1 cellular context compared by ENCODE assay signal in the genomic region with DNA sequence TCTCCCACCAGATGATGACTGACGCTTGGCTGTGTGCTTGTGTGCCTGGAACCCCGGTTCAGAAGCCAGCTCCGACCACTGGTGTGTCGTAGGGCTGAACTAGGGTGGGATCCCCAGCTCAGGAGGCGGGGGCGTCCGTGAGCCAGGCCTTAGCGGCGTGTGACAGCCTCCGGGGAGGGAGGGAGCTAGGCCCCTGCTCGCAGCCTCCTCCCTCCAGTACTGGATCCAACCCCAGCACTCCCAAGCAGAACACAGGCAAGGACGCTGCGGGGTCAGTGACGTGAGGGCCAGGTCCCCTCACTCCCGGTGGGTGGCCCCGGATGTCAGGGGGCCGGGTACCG.
TF ChIP-seq lines count a peak whose summit lies in the region.

No MANE protein-coding gene starts in this region.

TF ChIP-seq in HepG2, 621 proteins besides CTCF, POLR2A, EP300 and RAD21 (continued from another document and continues in another):
- TF ChIP-seq, protein P1, sequence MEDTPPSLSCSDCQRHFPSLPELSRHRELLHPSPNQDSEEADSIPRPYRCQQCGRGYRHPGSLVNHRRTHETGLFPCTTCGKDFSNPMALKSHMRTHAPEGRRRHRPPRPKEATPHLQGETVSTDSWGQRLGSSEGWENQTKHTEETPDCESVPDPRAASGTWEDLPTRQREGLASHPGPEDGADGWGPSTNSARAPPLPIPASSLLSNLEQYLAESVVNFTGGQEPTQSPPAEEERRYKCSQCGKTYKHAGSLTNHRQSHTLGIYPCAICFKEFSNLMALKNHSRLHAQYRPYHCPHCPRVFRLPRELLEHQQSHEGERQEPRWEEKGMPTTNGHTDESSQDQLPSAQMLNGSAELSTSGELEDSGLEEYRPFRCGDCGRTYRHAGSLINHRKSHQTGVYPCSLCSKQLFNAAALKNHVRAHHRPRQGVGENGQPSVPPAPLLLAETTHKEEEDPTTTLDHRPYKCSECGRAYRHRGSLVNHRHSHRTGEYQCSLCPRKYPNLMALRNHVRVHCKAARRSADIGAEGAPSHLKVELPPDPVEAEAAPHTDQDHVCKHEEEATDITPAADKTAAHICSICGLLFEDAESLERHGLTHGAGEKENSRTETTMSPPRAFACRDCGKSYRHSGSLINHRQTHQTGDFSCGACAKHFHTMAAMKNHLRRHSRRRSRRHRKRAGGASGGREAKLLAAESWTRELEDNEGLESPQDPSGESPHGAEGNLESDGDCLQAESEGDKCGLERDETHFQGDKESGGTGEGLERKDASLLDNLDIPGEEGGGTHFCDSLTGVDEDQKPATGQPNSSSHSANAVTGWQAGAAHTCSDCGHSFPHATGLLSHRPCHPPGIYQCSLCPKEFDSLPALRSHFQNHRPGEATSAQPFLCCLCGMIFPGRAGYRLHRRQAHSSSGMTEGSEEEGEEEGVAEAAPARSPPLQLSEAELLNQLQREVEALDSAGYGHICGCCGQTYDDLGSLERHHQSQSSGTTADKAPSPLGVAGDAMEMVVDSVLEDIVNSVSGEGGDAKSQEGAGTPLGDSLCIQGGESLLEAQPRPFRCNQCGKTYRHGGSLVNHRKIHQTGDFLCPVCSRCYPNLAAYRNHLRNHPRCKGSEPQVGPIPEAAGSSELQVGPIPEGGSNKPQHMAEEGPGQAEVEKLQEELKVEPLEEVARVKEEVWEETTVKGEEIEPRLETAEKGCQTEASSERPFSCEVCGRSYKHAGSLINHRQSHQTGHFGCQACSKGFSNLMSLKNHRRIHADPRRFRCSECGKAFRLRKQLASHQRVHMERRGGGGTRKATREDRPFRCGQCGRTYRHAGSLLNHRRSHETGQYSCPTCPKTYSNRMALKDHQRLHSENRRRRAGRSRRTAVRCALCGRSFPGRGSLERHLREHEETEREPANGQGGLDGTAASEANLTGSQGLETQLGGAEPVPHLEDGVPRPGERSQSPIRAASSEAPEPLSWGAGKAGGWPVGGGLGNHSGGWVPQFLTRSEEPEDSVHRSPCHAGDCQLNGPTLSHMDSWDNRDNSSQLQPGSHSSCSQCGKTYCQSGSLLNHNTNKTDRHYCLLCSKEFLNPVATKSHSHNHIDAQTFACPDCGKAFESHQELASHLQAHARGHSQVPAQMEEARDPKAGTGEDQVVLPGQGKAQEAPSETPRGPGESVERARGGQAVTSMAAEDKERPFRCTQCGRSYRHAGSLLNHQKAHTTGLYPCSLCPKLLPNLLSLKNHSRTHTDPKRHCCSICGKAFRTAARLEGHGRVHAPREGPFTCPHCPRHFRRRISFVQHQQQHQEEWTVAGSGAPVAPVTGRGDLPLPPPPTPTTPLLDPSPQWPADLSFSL (CRISPR knock-in tag; IDR thresholded peaks at IDR 0.05): no peak
- TF ChIP-seq TBX2 (CRISPR knock-in tag; IDR thresholded peaks at IDR 0.05; ENCODE audit: borderline replicate concordance) (no peak), CCAR2 (optimal IDR thresholded peaks at IDR 0.05; ENCODE audit: low read depth, low read length) (no peak), ZNF260 (CRISPR knock-in tag; IDR thresholded peaks at IDR 0.05; ENCODE audit: borderline replicate concordance, low read depth) (no peak), BCL6 (CRISPR knock-in tag; IDR thresholded peaks at IDR 0.05) (no peak), HOXA5 (CRISPR knock-in tag; IDR thresholded peaks at IDR 0.05) (no peak), NFATC3 (CRISPR knock-in tag; IDR thresholded peaks at IDR 0.05) (no peak), PRMT3 (CRISPR knock-in tag; IDR thresholded peaks at IDR 0.05; ENCODE audit: borderline replicate concordance, low read depth) (no peak), PPARG (CRISPR knock-in tag; conservative IDR thresholded peaks at IDR 0.05) (no peak), NFRKB (IDR thresholded peaks at IDR 0.05) (no peak), ZNF570 (CRISPR knock-in tag; IDR thresholded peaks at IDR 0.05; ENCODE audit: borderline replicate concordance) (no peak), ZNF33A (CRISPR knock-in tag; IDR thresholded peaks at IDR 0.05; ENCODE audit: borderline replicate concordance) (no peak), TCF12 (IDR thresholded peaks at IDR 0.05) (no peak), TCF12 (CRISPR knock-in tag; IDR thresholded peaks at IDR 0.05) (peak; percentile 13; the same call in 1 of the 2 replicates), NR3C1 (CRISPR knock-in tag; IDR thresholded peaks at IDR 0.05) (no peak), EED (CRISPR knock-in tag; IDR thresholded peaks at IDR 0.05) (peak; percentile 72; the same call in 1 of the 2 replicates), ZNF34 (CRISPR knock-in tag; IDR thresholded peaks at IDR 0.05; ENCODE audit: borderline replicate concordance) (no peak), ZNF326 (CRISPR knock-in tag; IDR thresholded peaks at IDR 0.05; ENCODE audit: borderline replicate concordance) (no peak), MBD4 (IDR thresholded peaks at IDR 0.05; ENCODE audit: borderline replicate concordance, low read length) (no peak), ZSCAN31 (CRISPR knock-in tag; IDR thresholded peaks at IDR 0.05; ENCODE audit: low read depth) (no peak), REL (CRISPR knock-in tag; conservative IDR thresholded peaks at IDR 0.05) (peak; percentile 14; the same call in 1 of the 2 replicates), ZNF713 (CRISPR knock-in tag; IDR thresholded peaks at IDR 0.05) (no peak), ARNT (IDR thresholded peaks at IDR 0.05) (no peak), SALL2 (CRISPR knock-in tag; IDR thresholded peaks at IDR 0.05) (0 out of 2 replicates have a peak, but pooled peaks have one; percentile 15), MED1 (CRISPR knock-in tag; IDR thresholded peaks at IDR 0.05) (no peak), ZNF562 (CRISPR knock-in tag; IDR thresholded peaks at IDR 0.05; ENCODE audit: borderline replicate concordance) (no peak), NR2F6 (IDR thresholded peaks at IDR 0.05) (no peak), NR2F6 (CRISPR knock-in tag; IDR thresholded peaks at IDR 0.05) (peak; percentile 1; the same call in 1 of the 2 replicates), CENPX (CRISPR knock-in tag; IDR thresholded peaks at IDR 0.05) (no peak), ZFX (CRISPR knock-in tag; IDR thresholded peaks at IDR 0.05; ENCODE audit: low read depth) (peak; percentile 39; the same call in 1 of the 2 replicates), ZNF780A (CRISPR knock-in tag; IDR thresholded peaks at IDR 0.05) (0 out of 2 replicates have a peak, but pooled peaks have one; percentile 59), KDM5B (CRISPR knock-in tag; IDR thresholded peaks at IDR 0.05; ENCODE audit: borderline replicate concordance) (no peak), SUZ12 (IDR thresholded peaks at IDR 0.05; ENCODE audit: low read depth, low read length) (no peak)
- TF ChIP-seq, protein P2, sequence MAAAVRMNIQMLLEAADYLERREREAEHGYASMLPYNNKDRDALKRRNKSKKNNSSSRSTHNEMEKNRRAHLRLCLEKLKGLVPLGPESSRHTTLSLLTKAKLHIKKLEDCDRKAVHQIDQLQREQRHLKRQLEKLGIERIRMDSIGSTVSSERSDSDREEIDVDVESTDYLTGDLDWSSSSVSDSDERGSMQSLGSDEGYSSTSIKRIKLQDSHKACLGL (CRISPR knock-in tag; IDR thresholded peaks at IDR 0.05): 0 out of 2 replicates have a peak, but pooled peaks have one; percentile 26
- TF ChIP-seq, protein P3, sequence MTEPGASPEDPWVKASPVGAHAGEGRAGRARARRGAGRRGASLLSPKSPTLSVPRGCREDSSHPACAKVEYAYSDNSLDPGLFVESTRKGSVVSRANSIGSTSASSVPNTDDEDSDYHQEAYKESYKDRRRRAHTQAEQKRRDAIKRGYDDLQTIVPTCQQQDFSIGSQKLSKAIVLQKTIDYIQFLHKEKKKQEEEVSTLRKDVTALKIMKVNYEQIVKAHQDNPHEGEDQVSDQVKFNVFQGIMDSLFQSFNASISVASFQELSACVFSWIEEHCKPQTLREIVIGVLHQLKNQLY (CRISPR knock-in tag; IDR thresholded peaks at IDR 0.05): no peak
- TF ChIP-seq, protein P4, sequence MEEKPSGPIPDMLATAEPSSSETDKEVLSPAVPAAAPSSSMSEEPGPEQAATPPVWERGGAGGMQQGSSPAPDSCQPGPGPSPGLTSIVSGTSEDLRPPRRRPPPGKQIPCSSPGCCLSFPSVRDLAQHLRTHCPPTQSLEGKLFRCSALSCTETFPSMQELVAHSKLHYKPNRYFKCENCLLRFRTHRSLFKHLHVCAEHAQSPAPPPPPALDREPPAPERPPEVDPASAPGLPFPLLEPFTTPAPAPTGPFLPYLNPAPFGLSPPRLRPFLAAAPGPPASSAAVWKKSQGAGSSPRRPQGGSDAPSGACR (CRISPR knock-in tag; IDR thresholded peaks at IDR 0.05): no peak
- TF ChIP-seq, protein P5, sequence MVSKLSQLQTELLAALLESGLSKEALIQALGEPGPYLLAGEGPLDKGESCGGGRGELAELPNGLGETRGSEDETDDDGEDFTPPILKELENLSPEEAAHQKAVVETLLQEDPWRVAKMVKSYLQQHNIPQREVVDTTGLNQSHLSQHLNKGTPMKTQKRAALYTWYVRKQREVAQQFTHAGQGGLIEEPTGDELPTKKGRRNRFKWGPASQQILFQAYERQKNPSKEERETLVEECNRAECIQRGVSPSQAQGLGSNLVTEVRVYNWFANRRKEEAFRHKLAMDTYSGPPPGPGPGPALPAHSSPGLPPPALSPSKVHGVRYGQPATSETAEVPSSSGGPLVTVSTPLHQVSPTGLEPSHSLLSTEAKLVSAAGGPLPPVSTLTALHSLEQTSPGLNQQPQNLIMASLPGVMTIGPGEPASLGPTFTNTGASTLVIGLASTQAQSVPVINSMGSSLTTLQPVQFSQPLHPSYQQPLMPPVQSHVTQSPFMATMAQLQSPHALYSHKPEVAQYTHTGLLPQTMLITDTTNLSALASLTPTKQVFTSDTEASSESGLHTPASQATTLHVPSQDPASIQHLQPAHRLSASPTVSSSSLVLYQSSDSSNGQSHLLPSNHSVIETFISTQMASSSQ (IDR thresholded peaks at IDR 0.05; ENCODE audit: low read depth): no peak
- TF ChIP-seq, protein P5 (CRISPR knock-in tag; IDR thresholded peaks at IDR 0.05; ENCODE audit: borderline replicate concordance): no peak
- TF ChIP-seq, protein P6, sequence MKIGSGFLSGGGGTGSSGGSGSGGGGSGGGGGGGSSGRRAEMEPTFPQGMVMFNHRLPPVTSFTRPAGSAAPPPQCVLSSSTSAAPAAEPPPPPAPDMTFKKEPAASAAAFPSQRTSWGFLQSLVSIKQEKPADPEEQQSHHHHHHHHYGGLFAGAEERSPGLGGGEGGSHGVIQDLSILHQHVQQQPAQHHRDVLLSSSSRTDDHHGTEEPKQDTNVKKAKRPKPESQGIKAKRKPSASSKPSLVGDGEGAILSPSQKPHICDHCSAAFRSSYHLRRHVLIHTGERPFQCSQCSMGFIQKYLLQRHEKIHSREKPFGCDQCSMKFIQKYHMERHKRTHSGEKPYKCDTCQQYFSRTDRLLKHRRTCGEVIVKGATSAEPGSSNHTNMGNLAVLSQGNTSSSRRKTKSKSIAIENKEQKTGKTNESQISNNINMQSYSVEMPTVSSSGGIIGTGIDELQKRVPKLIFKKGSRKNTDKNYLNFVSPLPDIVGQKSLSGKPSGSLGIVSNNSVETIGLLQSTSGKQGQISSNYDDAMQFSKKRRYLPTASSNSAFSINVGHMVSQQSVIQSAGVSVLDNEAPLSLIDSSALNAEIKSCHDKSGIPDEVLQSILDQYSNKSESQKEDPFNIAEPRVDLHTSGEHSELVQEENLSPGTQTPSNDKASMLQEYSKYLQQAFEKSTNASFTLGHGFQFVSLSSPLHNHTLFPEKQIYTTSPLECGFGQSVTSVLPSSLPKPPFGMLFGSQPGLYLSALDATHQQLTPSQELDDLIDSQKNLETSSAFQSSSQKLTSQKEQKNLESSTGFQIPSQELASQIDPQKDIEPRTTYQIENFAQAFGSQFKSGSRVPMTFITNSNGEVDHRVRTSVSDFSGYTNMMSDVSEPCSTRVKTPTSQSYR (CRISPR knock-in tag; IDR thresholded peaks at IDR 0.05; ENCODE audit: borderline replicate concordance): 0 out of 2 replicates have a peak, but pooled peaks have one; percentile 5
- TF ChIP-seq, protein P7, sequence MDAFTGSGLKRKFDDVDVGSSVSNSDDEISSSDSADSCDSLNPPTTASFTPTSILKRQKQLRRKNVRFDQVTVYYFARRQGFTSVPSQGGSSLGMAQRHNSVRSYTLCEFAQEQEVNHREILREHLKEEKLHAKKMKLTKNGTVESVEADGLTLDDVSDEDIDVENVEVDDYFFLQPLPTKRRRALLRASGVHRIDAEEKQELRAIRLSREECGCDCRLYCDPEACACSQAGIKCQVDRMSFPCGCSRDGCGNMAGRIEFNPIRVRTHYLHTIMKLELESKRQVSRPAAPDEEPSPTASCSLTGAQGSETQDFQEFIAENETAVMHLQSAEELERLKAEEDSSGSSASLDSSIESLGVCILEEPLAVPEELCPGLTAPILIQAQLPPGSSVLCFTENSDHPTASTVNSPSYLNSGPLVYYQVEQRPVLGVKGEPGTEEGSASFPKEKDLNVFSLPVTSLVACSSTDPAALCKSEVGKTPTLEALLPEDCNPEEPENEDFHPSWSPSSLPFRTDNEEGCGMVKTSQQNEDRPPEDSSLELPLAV (CRISPR knock-in tag; conservative IDR thresholded peaks at IDR 0.05; ENCODE audit: low read depth): no peak
- TF ChIP-seq, protein P8, sequence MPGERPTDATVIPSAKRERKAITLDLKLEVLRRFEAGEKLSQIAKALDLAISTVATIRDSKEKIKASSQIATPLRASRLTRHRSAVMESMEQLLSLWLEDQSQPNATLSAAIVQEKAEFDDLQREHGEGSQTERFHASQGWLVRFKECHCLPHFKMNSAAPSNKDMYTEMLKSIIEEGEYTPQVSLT (CRISPR knock-in tag; IDR thresholded peaks at IDR 0.05; ENCODE audit: borderline replicate concordance, low read depth): no peak
- TF ChIP-seq, protein P9, sequence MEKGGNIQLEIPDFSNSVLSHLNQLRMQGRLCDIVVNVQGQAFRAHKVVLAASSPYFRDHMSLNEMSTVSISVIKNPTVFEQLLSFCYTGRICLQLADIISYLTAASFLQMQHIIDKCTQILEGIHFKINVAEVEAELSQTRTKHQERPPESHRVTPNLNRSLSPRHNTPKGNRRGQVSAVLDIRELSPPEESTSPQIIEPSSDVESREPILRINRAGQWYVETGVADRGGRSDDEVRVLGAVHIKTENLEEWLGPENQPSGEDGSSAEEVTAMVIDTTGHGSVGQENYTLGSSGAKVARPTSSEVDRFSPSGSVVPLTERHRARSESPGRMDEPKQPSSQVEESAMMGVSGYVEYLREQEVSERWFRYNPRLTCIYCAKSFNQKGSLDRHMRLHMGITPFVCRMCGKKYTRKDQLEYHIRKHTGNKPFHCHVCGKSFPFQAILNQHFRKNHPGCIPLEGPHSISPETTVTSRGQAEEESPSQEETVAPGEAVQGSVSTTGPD (CRISPR knock-in tag; IDR thresholded peaks at IDR 0.05): no peak
